In the genomic region with DNA sequence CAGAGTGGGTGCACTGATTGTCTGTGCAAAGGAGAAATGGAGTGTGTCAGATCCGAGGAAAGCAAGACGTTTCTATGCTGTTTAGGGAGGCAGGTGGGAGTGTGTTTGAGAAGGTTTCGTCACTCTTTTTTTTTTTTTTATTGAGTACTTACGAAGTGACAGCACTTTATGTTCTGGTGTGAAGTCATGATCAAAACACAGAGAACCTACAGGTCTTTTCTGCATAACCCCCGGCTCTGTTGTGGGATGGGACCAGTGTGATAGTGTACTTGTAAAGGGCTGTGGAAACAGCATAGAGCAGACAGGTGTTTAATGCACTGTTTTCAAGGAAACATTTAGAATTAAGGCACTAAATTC, we compare ENCODE assay signal across 8 cellular contexts. TPM values are rescaled to one million over a fixed set of nuclear protein-coding genes. Genes with fewer than 3 reads are reported as not detected.
DNase-seq lines count a peak whose midpoint lies in the region; TF ChIP-seq lines count a peak whose summit lies in the region.

No MANE protein-coding gene starts in this region.

- no peak for TF ChIP-seq CTCF in SU-DHL-6 (IDR thresholded peaks at IDR 0.05; ENCODE audit: insufficient read depth, low read length, poor library complexity, severe bottlenecking)
- TF ChIP-seq CTCF in esophagus squamous epithelium (IDR thresholded peaks at IDR 0.05): no peak
- no peak for TF ChIP-seq CTCF in parathyroid adenoma (IDR thresholded peaks at IDR 0.05)

- H3K36me3 ChIP-seq in SU-DHL-6 (ENCODE audit: low read length): peaks cover 4% of the 10 kb centered on the region; the same call in 1 of the 2 replicates
- peaks cover 0 to 48% (median 0%) of the 10 kb centered on the region in 3 donors for H3K36me3 ChIP-seq in esophagus squamous epithelium
- no peaks in the 10 kb centered on the region for H3K36me3 ChIP-seq in parathyroid adenoma (ENCODE audit: control insufficient read depth, insufficient read depth, low read length)

- H3K27me3 ChIP-seq in SU-DHL-6 (ENCODE audit: low read length): no peaks in the 10 kb centered on the region
- H3K27me3 ChIP-seq in esophagus squamous epithelium: no peaks in the 10 kb centered on the region
- H3K27me3 ChIP-seq in parathyroid adenoma (ENCODE audit: control insufficient read depth, insufficient read depth, low read length): no peaks in the 10 kb centered on the region

- H2AFZ ChIP-seq in SU-DHL-6 (ENCODE audit: low read depth, low read length, severe bottlenecking) (peak overlapping the region; percentile 93), parathyroid adenoma (peak overlapping the region; percentile 94)

- intact Hi-C loops in esophagus squamous epithelium (cut with DNase I): no loop called here

- H4K20me1 ChIP-seq in SU-DHL-6 (ENCODE audit: low read depth, low read length): no peaks in the 10 kb centered on the region

- DNase-seq in NCI-H1436 (lab: John Stamatoyannopoulos, UW) (peak; percentile 8), NCI-H1436 treated with DMSO at 0.1 percent for 48 hours (lab: John Stamatoyannopoulos, UW) (no peak), esophagus squamous epithelium (lab: John Stamatoyannopoulos, UW) (no peak), SIG-M5 treated with dmso at 0.1 percent for 504 hours (lab: John Stamatoyannopoulos, UW; ENCODE audit: unreplicated experiment) (no peak), germinal center (ENCODE audit: low spot score) (no peak), AML-193 (lab: John Stamatoyannopoulos, UW) (no peak)

- peaks cover 10% of the 10 kb centered on the region; the same call in 1 of the 2 replicates for H3F3A ChIP-seq in SU-DHL-6 (ENCODE audit: insufficient read depth)

- H3K27ac ChIP-seq in SU-DHL-6 (ENCODE audit: low read depth, low read length) (no peak overlapping the region), esophagus squamous epithelium (peak overlapping the region; percentile 92 to 99 (median 98)), parathyroid adenoma (peak overlapping the region; percentile 88)

- H3K4me3 ChIP-seq in SU-DHL-6 (ENCODE audit: insufficient read depth, low read length, poor library complexity, severe bottlenecking): peak overlapping the region; percentile 76
- H3K4me3 ChIP-seq in esophagus squamous epithelium: peak overlapping the region; percentile 90 to 98 (median 92)
- peak overlapping the region; percentile 72 for H3K4me3 ChIP-seq in parathyroid adenoma (ENCODE audit: low read depth, low read length)

- peak overlapping the region; percentile 75 for H3K9ac ChIP-seq in SU-DHL-6 (ENCODE audit: low read length)
- no peak overlapping the region for H3K9ac ChIP-seq in parathyroid adenoma

- no peak for TF ChIP-seq POLR2A in esophagus squamous epithelium (IDR thresholded peaks at IDR 0.05)

- H3K79me2 ChIP-seq in SU-DHL-6 (ENCODE audit: insufficient read depth, low read length) (peaks cover 14% of the 10 kb centered on the region), parathyroid adenoma (peaks cover 4% of the 10 kb centered on the region)

- H3K9me2 ChIP-seq in SU-DHL-6 (replicated peaks; ENCODE audit: insufficient read depth, low read length): no peaks in the 10 kb centered on the region

- 2% methylated on average over 5 of the region's 5 CpGs for WGBS in esophagus squamous epithelium, 2 donors

- H3K4me2 ChIP-seq in SU-DHL-6 (ENCODE audit: low read depth, low read length, poor library complexity, severe bottlenecking) (peak overlapping the region; percentile 95), parathyroid adenoma (ENCODE audit: low read length) (peak overlapping the region; percentile 90)

- H3K4me1 ChIP-seq in esophagus squamous epithelium (peaks cover 6 to 28% (median 13%) of the 10 kb centered on the region in 3 donors), parathyroid adenoma (no peaks in the 10 kb centered on the region)

- no peaks in the 10 kb centered on the region for H3K9me3 ChIP-seq in SU-DHL-6 (ENCODE audit: insufficient read depth, low read length)
- no peaks in the 10 kb centered on the region for H3K9me3 ChIP-seq in esophagus squamous epithelium
- H3K9me3 ChIP-seq in parathyroid adenoma (ENCODE audit: control insufficient read depth, low read length): no peaks in the 10 kb centered on the region

RNA-seq across cellular contexts. Expression of a gene that starts 26.7 kb away (rescaled TPM):
- 10 to 100 TPM; 17.5 to 40.4 (median 24.0) TPM for total RNA-seq in esophagus squamous epithelium

RNA-seq across cellular contexts. Expression of a gene that starts 54.9 kb away (rescaled TPM):
- 1 to 10 TPM; 2.3 to 7.7 (median 5.2) TPM for total RNA-seq in esophagus squamous epithelium
